ENCODE assay signal across 8 cellular contexts in genomic region chr22:30425616-30426394, GRCh38. TPM values are rescaled to one million over a fixed set of nuclear protein-coding genes. Genes with fewer than 3 reads are reported as not detected.
A peak's percentile ranks its signal among the peaks of the same experiment; 100 is the strongest.
DNase-seq lines count a peak whose midpoint lies in the region; ATAC-seq and TF ChIP-seq lines count a peak whose summit lies in the region.

MTFP1 (plus strand) TSS chr22:30425768; CDS start chr22:30425880, 112 bp downstream.

- ATAC-seq in stimulated activated naive B cell treated with anti-CD40 and anti-IgM and Interleukin-4, amounts not matched to agents 10 μg/mL and 1 μg/mL and 100 μg/mL, for 72 hours (replicated peaks): peak; percentile 13 to 16
- no peak for ATAC-seq in HG03159 (IDR thresholded peaks at IDR 0.05; ENCODE audit: unreplicated experiment)

- WGBS in endodermal cell (ENCODE audit: insufficient coverage in 1 of 2, insufficient read length in 1 of 2), 2 experiments: 1 to 2% methylated on average over 36 to 62 of the region's 62 CpGs

- H3K27ac Mint-ChIP-seq in endodermal cell: peak within 1 kb of the TSS; percentile 97
- H3K27ac Mint-ChIP-seq in stimulated activated naive B cell treated with anti-CD40 and anti-IgM and Interleukin-4, amounts not matched to agents 10 μg/mL and 1 μg/mL and 100 μg/mL, for 72 hours: peak within 1 kb of the TSS; percentile 99

- CTCF ChIA-PET in activated CD8-positive, alpha-beta memory T cell treated with anti-CD3 and anti-CD28 coated beads for 36 hours (lab: Charles Lee): interaction anchor here (0.8 to 4.1 kb wide), 11 partner anchors 9 to 138 kb away, joined by 3 to 22 read pairs (median 4); no protein-coding TSS in a partner anchor

- DNase-seq in ACHN (peak; percentile 61), NCI-H524 (lab: John Stamatoyannopoulos, UW) (peak; percentile 17 to 82), endodermal cell (peak; percentile 94), mesenteric fat pad (ENCODE audit: low spot score) (no peak)
- DNase-seq in stimulated activated naive B cell treated with anti-CD40 and anti-IgM and Interleukin-4, amounts not matched to agents 10 μg/mL and 1 μg/mL and 100 μg/mL, for 72 hours: peak; percentile 45

- in situ Hi-C loops in ACHN (cut with HindIII; ENCODE audit: low pct_ligation_motif_present, low pct_unique_long_range_greater_than_20kb, low sequenced_read_pairs): no loop called here

- H3K4me3 Mint-ChIP-seq in endodermal cell: peak within 1 kb of the TSS; percentile 79
- peak within 1 kb of the TSS; percentile 88 to 97 for H3K4me3 Mint-ChIP-seq in stimulated activated naive B cell treated with anti-CD40 and anti-IgM and Interleukin-4, amounts not matched to agents 10 μg/mL and 1 μg/mL and 100 μg/mL, for 72 hours

- peaks cover 16% of the 10 kb centered on the region for H3K36me3 Mint-ChIP-seq in endodermal cell (ENCODE audit: low read depth)
- H3K36me3 Mint-ChIP-seq in stimulated activated naive B cell treated with anti-CD40 and anti-IgM and Interleukin-4, amounts not matched to agents 10 μg/mL and 1 μg/mL and 100 μg/mL, for 72 hours: peaks cover 11 to 41% of the 10 kb centered on the region in 2 donors

- H3K9me3 Mint-ChIP-seq in endodermal cell: no peaks in the 10 kb centered on the region
- H3K9me3 Mint-ChIP-seq in stimulated activated naive B cell treated with anti-CD40 and anti-IgM and Interleukin-4, amounts not matched to agents 10 μg/mL and 1 μg/mL and 100 μg/mL, for 72 hours: no peaks in the 10 kb centered on the region

- peak; percentile 71 for TF ChIP-seq POLR2A in GM19099 (IDR thresholded peaks at IDR 0.05; ENCODE audit: extremely low read depth, insufficient read length, low read depth)

- peak within 1 kb of the TSS; percentile 88 for H3K4me3 ChIP-seq in endodermal cell (ENCODE audit: low read length)

- peaks cover 15% of the 10 kb centered on the region for H3K36me3 ChIP-seq in endodermal cell (ENCODE audit: control insufficient read depth, insufficient read depth, low read length)

- H3K9me3 ChIP-seq in endodermal cell (ENCODE audit: control insufficient read depth, low read length): no peaks in the 10 kb centered on the region

- no peak for TF ChIP-seq CTCF in endodermal cell (conservative IDR thresholded peaks at IDR 0.05)

- peaks cover 29% of the 10 kb centered on the region for H3K4me1 Mint-ChIP-seq in endodermal cell
- H3K4me1 Mint-ChIP-seq in stimulated activated naive B cell treated with anti-CD40 and anti-IgM and Interleukin-4, amounts not matched to agents 10 μg/mL and 1 μg/mL and 100 μg/mL, for 72 hours: peaks cover 31 to 55% of the 10 kb centered on the region in 2 donors

- H3K9ac ChIP-seq in endodermal cell (ENCODE audit: extremely low read depth, low read length, poor library complexity, severe bottlenecking): peak within 1 kb of the TSS; percentile 71

- POLR2A ChIA-PET in activated CD8-positive, alpha-beta memory T cell treated with anti-CD3 and anti-CD28 coated beads for 36 hours (lab: Charles Lee): interaction anchor here (0.6 to 3.8 kb wide), 7 partner anchors 29 to 257 kb away, joined by 3 to 17 read pairs (median 4); partner anchors contain the start of genes CCDC157, SEC14L2 and SF3A1

- H3K27ac ChIP-seq in endodermal cell (ENCODE audit: low read depth, low read length): no peak within 1 kb of the TSS

- H3K4me1 ChIP-seq in endodermal cell (ENCODE audit: control insufficient read depth, insufficient read depth, low read length): peaks cover 19% of the 10 kb centered on the region

- H3K27me3 ChIP-seq in endodermal cell (ENCODE audit: control insufficient read depth, insufficient read depth, low read length, poor library complexity, severe bottlenecking): no peaks in the 10 kb centered on the region

- H3K27me3 Mint-ChIP-seq in endodermal cell (ENCODE audit: insufficient read depth): no peaks in the 10 kb centered on the region
- no peaks in the 10 kb centered on the region for H3K27me3 Mint-ChIP-seq in stimulated activated naive B cell treated with anti-CD40 and anti-IgM and Interleukin-4, amounts not matched to agents 10 μg/mL and 1 μg/mL and 100 μg/mL, for 72 hours

RNA-seq across cellular contexts. Expression of gene MTFP1, which starts in this region (rescaled TPM):
- 100 to 1,000 TPM; 125 to 126 TPM for total RNA-seq in activated CD8-positive, alpha-beta memory T cell treated with anti-CD3 and anti-CD28 coated beads for 36 hours
- total RNA-seq in endodermal cell: 10 to 100 TPM; 25.9 to 30.8 TPM
- polyA plus RNA-seq in endodermal cell (2013, experiment 1 of 2): 26.7 TPM
- polyA plus RNA-seq in endodermal cell (2013, experiment 2 of 2): 20.0 TPM
- total RNA-seq in mesenteric fat pad: 13.3 TPM
